Comparison of ENCODE assay signal across 20 cellular contexts in genomic region chr5:104702212-104702611, GRCh38.
"Had no signal": no experiment of that assay in that cellular context is flagged by ENCODE, and none has a peak within 500 bp of the region (broad histone marks: within the 10 kb centered on the region; RNA-seq: fewer than 3 reads in every experiment).

No MANE protein-coding gene starts in this region.

- H3K4me3 ChIP-seq: heart left ventricle, spleen, testis, tibial nerve, upper lobe of right lung, vagina had no signal

- DNase-seq: dermis blood vessel endothelial cell; heart left ventricle; hypothalamus; kidney glomerular epithelial cell; naive thymus-derived CD4-positive, alpha-beta T cell; nephron progenitor cell; posterior cingulate gyrus; spleen; stimulated activated CD4-positive, alpha-beta T cell treated with anti-CD3 and anti-CD28 coated beads, Interleukin-15, amount 100 ng/mL, for 24 hours; stimulated activated CD4-positive, alpha-beta T cell treated with anti-CD3 and anti-CD28 coated beads, Interleukin-1b, Interleukin-23, amount 100 ng/mL, for 48 hours; stimulated activated CD4-positive, alpha-beta T cell treated with anti-CD3 and anti-CD28 coated beads, Interleukin-4, amount 100 ng/mL, for 24 hours; testis; upper lobe of right lung had no signal

- ATAC-seq: heart left ventricle; naive thymus-derived CD4-positive, alpha-beta T cell; sciatic nerve; stimulated activated memory B cell treated with anti-CD40 and anti-IgM and Interleukin-4, amounts not matched to agents 10 μg/mL and 1 μg/mL and 100 μg/mL, for 72 hours; upper lobe of right lung had no signal

- H3K27me3 ChIP-seq: heart left ventricle, neutrophil, spleen, testis, tibial nerve, upper lobe of right lung, vagina had no signal

- H3K36me3 ChIP-seq: heart left ventricle, neutrophil, spleen, tibial nerve, upper lobe of right lung, vagina had no signal

- H3K27ac ChIP-seq: heart left ventricle, neutrophil, spleen, testis, tibial nerve, upper lobe of right lung, vagina had no signal

- FAIRE-seq: frontal cortex, islet of Langerhans had no signal
